ENCODE assay signal across 8 cellular contexts in the genomic region with DNA sequence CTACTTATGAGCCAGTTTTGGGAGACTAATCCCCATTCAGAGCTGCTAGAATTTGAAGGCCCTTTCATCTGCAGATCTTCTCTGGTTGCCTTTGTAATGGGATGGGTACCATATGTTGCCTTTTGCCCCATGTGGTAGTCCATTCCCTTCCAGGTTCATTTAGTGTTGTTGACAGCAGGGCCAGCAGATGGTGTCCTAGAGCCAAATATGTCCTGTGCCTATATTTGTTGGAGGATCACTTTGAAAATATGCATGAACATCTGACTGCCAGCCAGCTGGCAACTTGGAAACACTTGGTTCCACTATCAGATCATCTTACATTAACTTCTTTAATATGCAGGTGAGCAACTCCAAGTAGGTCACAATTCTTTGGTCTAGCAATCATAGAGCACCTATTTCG. TPM values are rescaled to one million over a fixed set of nuclear protein-coding genes. Genes with fewer than 3 reads are reported as not detected.
DNase-seq lines count a peak whose midpoint lies in the region; ATAC-seq and TF ChIP-seq lines count a peak whose summit lies in the region.

No MANE protein-coding gene starts in this region.

- peak; percentile 69 for TF ChIP-seq CTCF in WERI-Rb-1 (IDR thresholded peaks at IDR 0.05; ENCODE audit: low read depth, low read length)
- peak; percentile 43 to 53 (median 47) for TF ChIP-seq CTCF in right lobe of liver (IDR thresholded peaks at IDR 0.05)

- H3K4me1 Mint-ChIP-seq in T-helper 2 cell treated with Interferon-gamma antibody and Interleukin-4, amounts not matched to agents 5 μg/mL and 100 μg/mL, for 36 hours (ENCODE audit: low read depth), result no peaks in the 10 kb centered on the region

- H3K27ac Mint-ChIP-seq in T-helper 2 cell treated with Interferon-gamma antibody and Interleukin-4, amounts not matched to agents 5 μg/mL and 100 μg/mL, for 36 hours, result no peak overlapping the region

- H3K4me1 ChIP-seq in right lobe of liver, result no peaks in the 10 kb centered on the region

- TF ChIP-seq POLR2A in right lobe of liver (IDR thresholded peaks at IDR 0.05), result no peak

- H3K9me3 ChIP-seq in WERI-Rb-1 (ENCODE audit: severe bottlenecking), result no peaks in the 10 kb centered on the region
- H3K9me3 ChIP-seq in right lobe of liver, result no peaks in the 10 kb centered on the region

- no peaks in the 10 kb centered on the region for H3K27me3 ChIP-seq in WERI-Rb-1 (ENCODE audit: insufficient read depth, low read depth, severe bottlenecking)
- H3K27me3 ChIP-seq in right lobe of liver, result no peaks in the 10 kb centered on the region

- no peaks in the 10 kb centered on the region for H3K9me3 Mint-ChIP-seq in T-helper 2 cell treated with Interferon-gamma antibody and Interleukin-4, amounts not matched to agents 5 μg/mL and 100 μg/mL, for 36 hours

- H3K27me3 Mint-ChIP-seq in T-helper 2 cell treated with Interferon-gamma antibody and Interleukin-4, amounts not matched to agents 5 μg/mL and 100 μg/mL, for 36 hours (ENCODE audit: low read depth), result peaks cover 2% of the 10 kb centered on the region

- H3K36me3 Mint-ChIP-seq in T-helper 2 cell treated with Interferon-gamma antibody and Interleukin-4, amounts not matched to agents 5 μg/mL and 100 μg/mL, for 36 hours (ENCODE audit: low read depth), result no peaks in the 10 kb centered on the region

- DNase-seq in T-helper 2 cell (peak in 4 of 5 experiments; percentile 19 to 50 (median 28)), NCI-H2081 (lab: John Stamatoyannopoulos, UW) (peak; percentile 69 to 77), WERI-Rb-1 (peak; percentile 62), cerebellum (ENCODE audit: low spot score) (peak; percentile 28), right lobe of liver (peak in 1 of 3 donors; percentile 19)
- DNase-seq in T-helper 2 cell treated with Interferon-gamma antibody and Interleukin-4, amounts not matched to agents 5 μg/mL and 100 μg/mL, for 36 hours (ENCODE audit: low spot score), result no peak
- DNase-seq in stimulated activated CD8-positive, alpha-beta memory T cell treated with anti-CD3 and anti-CD28 coated beads, Interleukin-4, amount 100 ng/mL, for 48 hours, result peak; percentile 55

- H3K36me3 ChIP-seq in WERI-Rb-1, result no peaks in the 10 kb centered on the region
- no peaks in the 10 kb centered on the region for H3K36me3 ChIP-seq in right lobe of liver

- ATAC-seq in HG02763 (IDR thresholded peaks at IDR 0.05; ENCODE audit: unreplicated experiment) (peak; percentile 70), right lobe of liver (peak; percentile 77 to 85 (median 79))

- H3K4me3 ChIP-seq in WERI-Rb-1 (ENCODE audit: low read depth, low read length), result no peak overlapping the region
- no peak overlapping the region for H3K4me3 ChIP-seq in right lobe of liver

- 22% methylated on average over 1 of the region's 1 CpG for WGBS in right lobe of liver (ENCODE audit: insufficient coverage, low coverage, low lambda C conversion rate, missing lambda C conversion rate)

- no peak overlapping the region for H3K27ac ChIP-seq in WERI-Rb-1
- no peak overlapping the region for H3K27ac ChIP-seq in right lobe of liver

- H3K4me3 Mint-ChIP-seq in T-helper 2 cell treated with Interferon-gamma antibody and Interleukin-4, amounts not matched to agents 5 μg/mL and 100 μg/mL, for 36 hours, result no peak overlapping the region

- intact Hi-C loops in right lobe of liver (cut with DNase I), result no loop called here

RNA-seq across cellular contexts. Expression of gene CFAP299, which starts 30.4 kb away (rescaled TPM):
- total RNA-seq in cerebellum (5.5 TPM), right lobe of liver (not detected)
